ENCODE assay signal across 8 cellular contexts in genomic region chr2:162153608-162154224, GRCh38. TPM values are rescaled to one million over a fixed set of nuclear protein-coding genes. Genes with fewer than 3 reads are reported as not detected.
DNase-seq lines count a peak whose midpoint lies in the region; ATAC-seq and TF ChIP-seq lines count a peak whose summit lies in the region.

No MANE protein-coding gene starts in this region.

- no peak overlapping the region for H3K27ac ChIP-seq in sigmoid colon

- intact Hi-C loops in sigmoid colon (cut with DNase I): loop anchor here (5.0 kb wide), 1 partner anchor 149 kb away; no protein-coding TSS in a partner anchor

- no peak for TF ChIP-seq POLR2A in sigmoid colon (IDR thresholded peaks at IDR 0.05)

- no peaks in the 10 kb centered on the region for H3K9me3 ChIP-seq in sigmoid colon

- DNase-seq in Daoy (ENCODE audit: low read depth): peak; percentile 62
- peak; percentile 90 for DNase-seq in HT-29 (ENCODE audit: low spot score)
- DNase-seq in OCI-M1 (lab: John Stamatoyannopoulos, UW): peak; percentile 84
- DNase-seq in activated T-cell treated with anti-CD3 and anti-CD28 coated beads for 1 hour (ENCODE audit: low read depth): peak; percentile 44
- DNase-seq in fibroblast of villous mesenchyme (ENCODE audit: low read depth): peak; percentile 63
- DNase-seq in sigmoid colon: peak; percentile 67
- DNase-seq in cortex of kidney (lab: John Stamatoyannopoulos, UW): no peak

- peak; percentile 99 for ATAC-seq in GM21526 (IDR thresholded peaks at IDR 0.05; ENCODE audit: low FRiP score, unreplicated experiment)

- no peak for TF ChIP-seq EP300 in sigmoid colon (IDR thresholded peaks at IDR 0.05)

- H3K4me3 ChIP-seq in fibroblast of villous mesenchyme (ENCODE audit: low read depth, low read length) (no peak overlapping the region), sigmoid colon (no peak overlapping the region)

- no peaks in the 10 kb centered on the region for H3K27me3 ChIP-seq in sigmoid colon

- TF ChIP-seq CTCF in fibroblast of villous mesenchyme (IDR thresholded peaks at IDR 0.05; ENCODE audit: insufficient read depth, low read depth, low read length) (peak; percentile 86), sigmoid colon (IDR thresholded peaks at IDR 0.05) (peak in 1 of 4 experiments; percentile 8)

- H3K36me3 ChIP-seq in sigmoid colon: no peaks in the 10 kb centered on the region

- WGBS in sigmoid colon, 2 donors: 3 to 8% methylated on average over 5 of the region's 5 CpGs

- no peaks in the 10 kb centered on the region for H3K4me1 ChIP-seq in sigmoid colon

RNA-seq across cellular contexts. Expression of gene GCG, which starts 1.7 kb away (rescaled TPM):
- total RNA-seq in Daoy (2014; rRNA removed; shearing (Covaris generic)): not detected in 2 replicates
- not detected in 2 replicates for total RNA-seq in HT-29 (2014; rRNA removed; shearing (Covaris generic))
- not detected in 2 replicates for total RNA-seq in fibroblast of villous mesenchyme
- not detected for total RNA-seq in sigmoid colon
- 10 to 100 TPM in 2 of 3 donors, 1 to 10 TPM in 1; 9.0 to 26.6 (median 10.6) TPM for polyA plus RNA-seq in sigmoid colon
